ENCODE assay signal across 1 cellular context in genomic region chr22:24467340-24467739, GRCh38.
TF ChIP-seq lines count a peak whose summit lies in the region.

No MANE protein-coding gene starts in this region.

TF ChIP-seq in SK-N-SH treated with all-trans-retinoic acid at 6 μM for 48 hours, 23 proteins besides CTCF, POLR2A, EP300 and RAD21 (continued from another document):
- TF ChIP-seq TSHZ2 (CRISPR knock-in tag; IDR thresholded peaks at IDR 0.05): no peak
- no peak for TF ChIP-seq ZC3H10 (CRISPR knock-in tag; IDR thresholded peaks at IDR 0.05)
- TF ChIP-seq RARB (CRISPR knock-in tag; IDR thresholded peaks at IDR 0.05): no peak
- no peak for TF ChIP-seq ZNF70 (CRISPR knock-in tag; IDR thresholded peaks at IDR 0.05)
- TF ChIP-seq PPARA (CRISPR knock-in tag; IDR thresholded peaks at IDR 0.05; ENCODE audit: borderline replicate concordance): no peak
- no peak for TF ChIP-seq CREB5 (CRISPR knock-in tag; IDR thresholded peaks at IDR 0.05; ENCODE audit: low read depth)
- TF ChIP-seq GLIS3 (CRISPR knock-in tag; IDR thresholded peaks at IDR 0.05): no peak
- TF ChIP-seq CSRNP3 (CRISPR knock-in tag; IDR thresholded peaks at IDR 0.05): no peak
- no peak for TF ChIP-seq ZNF565 (CRISPR knock-in tag; conservative IDR thresholded peaks at IDR 0.05; ENCODE audit: low read depth)
- TF ChIP-seq ISL1 (CRISPR knock-in tag; IDR thresholded peaks at IDR 0.05): no peak
- TF ChIP-seq SNAI2 (CRISPR knock-in tag; IDR thresholded peaks at IDR 0.05): no peak
- no peak for TF ChIP-seq BACH2 (CRISPR knock-in tag; IDR thresholded peaks at IDR 0.05; ENCODE audit: borderline replicate concordance)
- TF ChIP-seq ZNF8 (CRISPR knock-in tag; IDR thresholded peaks at IDR 0.05): no peak
- no peak for TF ChIP-seq ZFP30 (CRISPR knock-in tag; IDR thresholded peaks at IDR 0.05)
- TF ChIP-seq TOX (CRISPR knock-in tag; IDR thresholded peaks at IDR 0.05; ENCODE audit: borderline replicate concordance): no peak
TF ChIP-seq in SK-N-SH treated with all-trans-retinoic acid at 6 μM for 48 hours: peak in this region for 0.
